ENCODE assay signal across 8 cellular contexts in the genomic region with DNA sequence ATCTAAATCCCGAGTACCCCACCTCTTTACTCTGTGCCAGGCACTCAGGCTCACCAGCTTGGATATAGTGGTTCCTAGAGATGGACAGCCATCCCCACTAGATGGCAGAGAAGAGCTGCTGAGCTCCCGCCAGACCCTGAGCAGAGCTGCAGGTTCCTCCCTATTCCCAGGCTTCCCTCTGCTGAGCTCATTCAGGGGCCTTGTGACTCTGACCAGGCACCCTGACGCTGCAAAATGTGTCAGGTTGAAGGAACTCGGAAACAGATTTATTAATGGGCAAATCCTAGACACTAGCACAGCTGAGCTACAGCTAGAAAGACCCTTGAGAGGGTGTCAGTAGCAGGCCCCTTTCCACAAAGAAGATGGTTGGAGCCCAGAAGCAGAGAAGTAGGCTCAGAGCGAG. TPM values are rescaled to one million over a fixed set of nuclear protein-coding genes. Genes with fewer than 3 reads are reported as not detected.
A peak's percentile ranks its signal among the peaks of the same experiment; 100 is the strongest.
DNase-seq lines count a peak whose midpoint lies in the region; ATAC-seq and TF ChIP-seq lines count a peak whose summit lies in the region.

No MANE protein-coding gene starts in this region.

- H3K9me3 ChIP-seq in endodermal cell (ENCODE audit: control insufficient read depth, low read length) = no peaks in the 10 kb centered on the region

- peaks cover 9% of the 10 kb centered on the region for H3K36me3 ChIP-seq in endodermal cell (ENCODE audit: control insufficient read depth, insufficient read depth, low read length)

- WGBS in endodermal cell (ENCODE audit: insufficient coverage in 1 of 2, insufficient read length in 1 of 2), 2 experiments = 25 to 33% methylated on average over 4 to 5 of the region's 5 CpGs

- no peak overlapping the region for H3K27ac Mint-ChIP-seq in activated CD4-positive, alpha-beta memory T cell treated with anti-CD3 and anti-CD28 coated beads, Interleukin-2, amount 10 ng/mL, durations not matched to agents 7 days and 5 days
- H3K27ac Mint-ChIP-seq in endodermal cell (peak overlapping the region; percentile 95), memory B cell (no peak overlapping the region)

- no peak overlapping the region for H3K4me3 ChIP-seq in AG10803 (ENCODE audit: low read length)
- no peak overlapping the region for H3K4me3 ChIP-seq in endodermal cell (ENCODE audit: low read length)

- peak overlapping the region; percentile 39 for H3K9ac ChIP-seq in endodermal cell (ENCODE audit: extremely low read depth, low read length, poor library complexity, severe bottlenecking)

- POLR2A ChIA-PET in activated CD4-positive, alpha-beta memory T cell treated with anti-CD3 and anti-CD28 coated beads, Interleukin-2, amount 10 ng/mL, durations not matched to agents 7 days and 5 days (lab: Charles Lee) = interaction anchor here (1.1 kb wide), 1 partner anchor 138 kb away, joined by 5 read pairs; no protein-coding TSS in a partner anchor

- H3K27me3 Mint-ChIP-seq in activated CD4-positive, alpha-beta memory T cell treated with anti-CD3 and anti-CD28 coated beads, Interleukin-2, amount 10 ng/mL, durations not matched to agents 7 days and 5 days = no peaks in the 10 kb centered on the region
- H3K27me3 Mint-ChIP-seq in endodermal cell (ENCODE audit: insufficient read depth) = no peaks in the 10 kb centered on the region
- H3K27me3 Mint-ChIP-seq in memory B cell = no peaks in the 10 kb centered on the region

- no peaks in the 10 kb centered on the region for H3K9me3 Mint-ChIP-seq in activated CD4-positive, alpha-beta memory T cell treated with anti-CD3 and anti-CD28 coated beads, Interleukin-2, amount 10 ng/mL, durations not matched to agents 7 days and 5 days
- H3K9me3 Mint-ChIP-seq in endodermal cell = no peaks in the 10 kb centered on the region
- no peaks in the 10 kb centered on the region for H3K9me3 Mint-ChIP-seq in memory B cell

- H3K4me1 Mint-ChIP-seq in activated CD4-positive, alpha-beta memory T cell treated with anti-CD3 and anti-CD28 coated beads, Interleukin-2, amount 10 ng/mL, durations not matched to agents 7 days and 5 days = peaks cover 4% of the 10 kb centered on the region
- H3K4me1 Mint-ChIP-seq in endodermal cell (peaks cover 26% of the 10 kb centered on the region), memory B cell (peaks cover 2% of the 10 kb centered on the region)

- no peak overlapping the region for H3K4me3 Mint-ChIP-seq in activated CD4-positive, alpha-beta memory T cell treated with anti-CD3 and anti-CD28 coated beads, Interleukin-2, amount 10 ng/mL, durations not matched to agents 7 days and 5 days
- H3K4me3 Mint-ChIP-seq in endodermal cell (no peak overlapping the region), memory B cell (no peak overlapping the region)

- ATAC-seq in GM18873 (IDR thresholded peaks at IDR 0.05; ENCODE audit: low FRiP score, unreplicated experiment) (peak; percentile 65), HG03565 (IDR thresholded peaks at IDR 0.05; ENCODE audit: unreplicated experiment) (peak; percentile 65), memory B cell (ENCODE audit: low read depth) (peak; percentile 100)

- DNase-seq in AG10803 (ENCODE audit: low read depth) (peak; percentile 92), NCI-H748 treated with DMSO at 0.1 percent for 48 hours (lab: John Stamatoyannopoulos, UW) (peak; percentile 31), endodermal cell (peak; percentile 92), memory B cell (ENCODE audit: low spot score in 2 of 2) (peak; percentile 50 to 61)
- DNase-seq in activated CD4-positive, alpha-beta memory T cell treated with anti-CD3 and anti-CD28 coated beads, Interleukin-2, amount 10 ng/mL, durations not matched to agents 7 days and 5 days = peak; percentile 65
- peak; percentile 16 for DNase-seq in stimulated activated CD8-positive, alpha-beta memory T cell treated with anti-CD3 and anti-CD28 coated beads, Interleukin-12 subunit alpha, Interleukin-12 subunit beta, amount 100 ng/mL, for 1 hour (ENCODE audit: low read depth)

- H3K36me3 Mint-ChIP-seq in activated CD4-positive, alpha-beta memory T cell treated with anti-CD3 and anti-CD28 coated beads, Interleukin-2, amount 10 ng/mL, durations not matched to agents 7 days and 5 days (ENCODE audit: low read depth) = no peaks in the 10 kb centered on the region
- H3K36me3 Mint-ChIP-seq in endodermal cell (ENCODE audit: low read depth) = peaks cover 19% of the 10 kb centered on the region
- H3K36me3 Mint-ChIP-seq in memory B cell = peaks cover 5% of the 10 kb centered on the region

- TF ChIP-seq CTCF in AG10803 (conservative IDR thresholded peaks at IDR 0.05; ENCODE audit: low read length) (peak; percentile 95), endodermal cell (conservative IDR thresholded peaks at IDR 0.05) (peak; percentile 97)

- H3K27me3 ChIP-seq in endodermal cell (ENCODE audit: control insufficient read depth, insufficient read depth, low read length, poor library complexity, severe bottlenecking) = no peaks in the 10 kb centered on the region

- no peak overlapping the region for H3K27ac ChIP-seq in endodermal cell (ENCODE audit: low read depth, low read length)

- peaks cover 3% of the 10 kb centered on the region for H3K4me1 ChIP-seq in endodermal cell (ENCODE audit: control insufficient read depth, insufficient read depth, low read length)

- CTCF ChIA-PET in activated CD4-positive, alpha-beta memory T cell treated with anti-CD3 and anti-CD28 coated beads, Interleukin-2, amount 10 ng/mL, durations not matched to agents 7 days and 5 days (lab: Charles Lee) = interaction anchor here (0.6 to 2.6 kb wide), 30 partner anchors 8 to 508 kb away, joined by 3 to 25 read pairs (median 5); a partner anchor contains a TSS

RNA-seq across cellular contexts. Expression of a gene that starts 38.2 kb away (rescaled TPM):
- not detected for total RNA-seq in activated CD4-positive, alpha-beta memory T cell treated with anti-CD3 and anti-CD28 coated beads, Interleukin-2, amount 10 ng/mL, durations not matched to agents 7 days and 5 days
- total RNA-seq in endodermal cell = under 1 TPM; 0.22 to 0.26 TPM
- not detected for polyA plus RNA-seq in endodermal cell (2013, experiment 1 of 2)
- polyA plus RNA-seq in endodermal cell (2013, experiment 2 of 2) = not detected

RNA-seq across cellular contexts. Expression of a gene that starts 50.2 kb away (rescaled TPM):
- total RNA-seq in activated CD4-positive, alpha-beta memory T cell treated with anti-CD3 and anti-CD28 coated beads, Interleukin-2, amount 10 ng/mL, durations not matched to agents 7 days and 5 days = 10 to 100 TPM; 22.6 to 22.8 TPM
- 10 to 100 TPM; 36.0 to 46.6 TPM for total RNA-seq in endodermal cell
- 39.8 TPM for polyA plus RNA-seq in endodermal cell (2013, experiment 1 of 2)
- 44.0 TPM for polyA plus RNA-seq in endodermal cell (2013, experiment 2 of 2)

RNA-seq across cellular contexts. Expression of a gene that starts 50.5 kb away (rescaled TPM):
- 10 to 100 TPM; 47.1 to 47.4 TPM for total RNA-seq in activated CD4-positive, alpha-beta memory T cell treated with anti-CD3 and anti-CD28 coated beads, Interleukin-2, amount 10 ng/mL, durations not matched to agents 7 days and 5 days
- total RNA-seq in endodermal cell = 10 to 100 TPM; 39.5 to 45.5 TPM
- 44.1 TPM for polyA plus RNA-seq in endodermal cell (2013, experiment 1 of 2)
- polyA plus RNA-seq in endodermal cell (2013, experiment 2 of 2) = 36.1 TPM

RNA-seq across cellular contexts. Expression of a gene that starts 52.7 kb away (rescaled TPM):
- total RNA-seq in activated CD4-positive, alpha-beta memory T cell treated with anti-CD3 and anti-CD28 coated beads, Interleukin-2, amount 10 ng/mL, durations not matched to agents 7 days and 5 days = not detected
- not detected for total RNA-seq in endodermal cell
- not detected for polyA plus RNA-seq in endodermal cell (2013, experiment 1 of 2)
- polyA plus RNA-seq in endodermal cell (2013, experiment 2 of 2) = not detected

Comparison
In these comparisons a context has a peak if more than half of its experiments do, and no peak if none do; other contexts are left out.
1. DNase-seq: peak in every context shown above with its lines; median percentile 92 in AG10803; 92 in endodermal cell; 65 in activated CD4-positive, alpha-beta memory T cell treated with anti-CD3 and anti-CD28 coated beads, Interleukin-2, amount 10 ng/mL, durations not matched to agents 7 days and 5 days; 56 in memory B cell; 31 in NCI-H748 treated with DMSO at 0.1 percent for 48 hours; 16 in stimulated activated CD8-positive, alpha-beta memory T cell treated with anti-CD3 and anti-CD28 coated beads, Interleukin-12 subunit alpha, Interleukin-12 subunit beta, amount 100 ng/mL, for 1 hour.